27 cellular contexts compared by ENCODE assay signal in the genomic region with DNA sequence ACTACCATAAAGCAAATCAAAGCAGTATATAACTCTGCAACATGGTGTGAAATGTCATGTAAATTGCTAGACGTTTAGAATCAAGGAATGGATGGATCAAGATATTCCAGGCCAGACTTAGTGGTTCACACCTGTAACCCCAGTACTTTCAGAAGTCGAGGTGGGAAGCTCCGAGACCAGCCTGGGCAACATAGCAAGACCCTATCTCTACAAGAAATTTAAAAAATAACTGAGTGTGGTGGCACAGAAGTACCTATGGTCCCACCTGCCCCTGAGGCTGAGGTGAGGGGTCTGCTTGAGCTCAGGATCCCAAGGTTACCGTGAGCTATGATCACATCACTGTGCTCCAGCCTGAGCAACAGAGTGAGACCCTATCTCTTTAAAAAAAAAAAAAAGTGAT.
"Had no signal": no experiment of that assay in that cellular context is flagged by ENCODE, and none has a peak within 500 bp of the region (broad histone marks: within the 10 kb centered on the region; RNA-seq: fewer than 3 reads in every experiment).

No MANE protein-coding gene starts in this region.

- H3K9me3 ChIP-seq: gastroesophageal sphincter, thoracic aorta, uterus had no signal

- H3K4me1 ChIP-seq: uterus had no signal

- FAIRE-seq: astrocyte, keratinocyte had no signal

- H3K36me3 ChIP-seq: gastroesophageal sphincter, neural progenitor cell, thoracic aorta, uterus had no signal

- H3K4me2 ChIP-seq: neural progenitor cell had no signal

- H3K4me3 ChIP-seq: gastroesophageal sphincter, neural progenitor cell, thoracic aorta, uterus had no signal

- H3K27me3 ChIP-seq: neural progenitor cell, uterus had no signal

- H3K27ac ChIP-seq: gastroesophageal sphincter, neural progenitor cell, thoracic aorta, uterus, WERI-Rb-1 had no signal

- H3K9ac ChIP-seq: neural progenitor cell had no signal

- DNase-seq: activated CD4-positive, CD25-positive, alpha-beta regulatory T cell treated with anti-CD3 and anti-CD28 coated beads, Interleukin-2, amount 50 U/mL, for 72 hours; activated CD8-positive, alpha-beta memory T cell treated with anti-CD3 and anti-CD28 coated beads, Interleukin-2, amount 50 U/mL, for 4 hours; activated gamma-delta T cell treated with Interleukin-2 at 50 U/mL for 16 hours; activated T-cell treated with anti-CD3 and anti-CD28 coated beads, Interleukin-2, amount 50 U/mL, for 1 hour; caudate nucleus; cortex of kidney; effector memory CD8-positive, alpha-beta T cell; erythroblast; hippocampal formation; left cardiac atrium; left ventricle myocardium superior; posterior cingulate gyrus; right cardiac atrium; stimulated activated CD4-positive, alpha-beta T cell treated with anti-CD3 and anti-CD28 coated beads, Interleukin-2, amount 100 ng/mL, for 48 hours; stimulated activated naive CD4-positive, alpha-beta T cell treated with Interleukin-2 at 50 U/mL for 16 hours; T-helper 17 cell; T1000; uterus; WERI-Rb-1 had no signal

- H3K36me3 Mint-ChIP-seq: type B pancreatic cell had no signal

- H2AFZ ChIP-seq: neural progenitor cell had no signal

- H3K27me3 Mint-ChIP-seq: activated T-helper 17 cell treated with anti-CD3 and anti-CD28 coated beads, Interleukin-2, amount 50 U/mL, for 72 hours; effector memory CD8-positive, alpha-beta T cell; T-helper 17 cell; type B pancreatic cell had no signal

- H3K9me3 Mint-ChIP-seq: activated T-helper 17 cell treated with anti-CD3 and anti-CD28 coated beads, Interleukin-2, amount 50 U/mL, for 72 hours; effector memory CD8-positive, alpha-beta T cell; type B pancreatic cell had no signal

- H3K27ac Mint-ChIP-seq: effector memory CD8-positive, alpha-beta T cell; neural progenitor cell; type B pancreatic cell had no signal

- ATAC-seq: activated naive CD4-positive, alpha-beta T cell treated with anti-CD3 and anti-CD28 coated beads, Interleukin-2, amount 50 U/mL, for 72 hours; activated T-helper 17 cell treated with anti-CD3 and anti-CD28 coated beads, Interleukin-2, amount 50 U/mL, for 72 hours; effector memory CD8-positive, alpha-beta T cell; gastroesophageal sphincter; left cardiac atrium; left ventricle myocardium superior; right cardiac atrium; T-helper 17 cell had no signal
